In genomic region chr5:180352116-180352975, GRCh38 we compare ENCODE assay signal across 8 cellular contexts. TPM values are rescaled to one million over a fixed set of nuclear protein-coding genes. Genes with fewer than 3 reads are reported as not detected.
DNase-seq lines count a peak whose midpoint lies in the region; ATAC-seq and TF ChIP-seq lines count a peak whose summit lies in the region.

No MANE protein-coding gene starts in this region.

- DNase-seq in CD4-positive, alpha-beta T cell: peak in 1 of 10 experiments; percentile 2
- DNase-seq in effector memory CD8-positive, alpha-beta T cell: no peak
- DNase-seq in NCI-H2029 treated with DMSO at 0.1 percent for 48 hours (lab: John Stamatoyannopoulos, UW): no peak
- DNase-seq in cerebellar nuclear complex (lab: John Stamatoyannopoulos, UW): no peak
- DNase-seq in DMS79 (lab: John Stamatoyannopoulos, UW): no peak

- H3K27me3 Mint-ChIP-seq in CD4-positive, alpha-beta T cell: peaks cover 60% of the 10 kb centered on the region
- peaks cover 33% of the 10 kb centered on the region for H3K27me3 Mint-ChIP-seq in IgD-negative memory B cell
- H3K27me3 Mint-ChIP-seq in effector memory CD8-positive, alpha-beta T cell: peaks cover 34 to 49% of the 10 kb centered on the region in 2 donors

- H3K27me3 ChIP-seq in CD4-positive, alpha-beta T cell (ENCODE audit: control insufficient read depth, insufficient read depth, low read length): peaks cover 45% of the 10 kb centered on the region
- H3K27me3 ChIP-seq in muscle layer of colon (ENCODE audit: control insufficient read depth in 1 of 2, insufficient read depth in 2 of 2, low read length in 2 of 2): peaks cover 0 to 35% of the 10 kb centered on the region in 2 donors

- H3K27ac Mint-ChIP-seq in CD4-positive, alpha-beta T cell: no peak overlapping the region
- H3K27ac Mint-ChIP-seq in IgD-negative memory B cell: no peak overlapping the region
- H3K27ac Mint-ChIP-seq in effector memory CD8-positive, alpha-beta T cell: peak overlapping the region in 1 of 2 donors; percentile 32

- POLR2A ChIA-PET in CD4-positive, alpha-beta T cell (lab: Charles Lee): no interaction called here

- TF ChIP-seq CTCF in CD4-positive, alpha-beta T cell (IDR thresholded peaks at IDR 0.05): no peak

- no peaks in the 10 kb centered on the region for H3K9me3 ChIP-seq in CD4-positive, alpha-beta T cell (ENCODE audit: control insufficient read depth, low read length)
- no peaks in the 10 kb centered on the region for H3K9me3 ChIP-seq in muscle layer of colon (ENCODE audit: low read length)

- peak overlapping the region; percentile 70 to 71 for H3K4me3 ChIP-seq in muscle layer of colon (ENCODE audit: low read depth in 1 of 2, low read length in 2 of 2)

- H3K4me1 ChIP-seq in muscle layer of colon (ENCODE audit: insufficient read depth, low read length): no peaks in the 10 kb centered on the region

- no peak overlapping the region for H3K9ac ChIP-seq in muscle layer of colon (ENCODE audit: low read length)

- intact Hi-C loops in CD4-positive, alpha-beta T cell (cut with DNase I, micrococcal nuclease): loop anchor here in 1 of 2 experiments (2.0 kb wide), 1 partner anchor 60 kb away; the partner anchor contains the start of gene MAPK9

- ATAC-seq in CD4-positive, alpha-beta T cell (ENCODE audit: poor library complexity): no peak
- no peak for ATAC-seq in effector memory CD8-positive, alpha-beta T cell (replicated peaks)
- no peak for ATAC-seq in GM18873 (IDR thresholded peaks at IDR 0.05; ENCODE audit: low FRiP score, unreplicated experiment)

- peak overlapping the region; percentile 87 for H3K4me3 Mint-ChIP-seq in CD4-positive, alpha-beta T cell
- peak overlapping the region in 3 of 4 donors; percentile 52 to 86 (median 60) for H3K4me3 Mint-ChIP-seq in IgD-negative memory B cell
- peak overlapping the region; percentile 52 to 74 for H3K4me3 Mint-ChIP-seq in effector memory CD8-positive, alpha-beta T cell

- no peaks in the 10 kb centered on the region for H3K36me3 Mint-ChIP-seq in CD4-positive, alpha-beta T cell (ENCODE audit: low read depth)
- peaks cover 1% of the 10 kb centered on the region for H3K36me3 Mint-ChIP-seq in IgD-negative memory B cell
- peaks cover 19% of the 10 kb centered on the region for H3K36me3 Mint-ChIP-seq in effector memory CD8-positive, alpha-beta T cell (ENCODE audit: insufficient read depth)

- H3K36me3 ChIP-seq in muscle layer of colon (ENCODE audit: insufficient read depth, low read length): no peaks in the 10 kb centered on the region

- H3K4me1 Mint-ChIP-seq in CD4-positive, alpha-beta T cell (ENCODE audit: low read depth): peaks cover 7% of the 10 kb centered on the region
- peaks cover 0 to 5% (median 2%) of the 10 kb centered on the region in 3 donors for H3K4me1 Mint-ChIP-seq in IgD-negative memory B cell
- peaks cover 0 to 13% of the 10 kb centered on the region in 2 donors for H3K4me1 Mint-ChIP-seq in effector memory CD8-positive, alpha-beta T cell (ENCODE audit: low read depth in 2 of 2)

- CTCF ChIA-PET in CD4-positive, alpha-beta T cell (lab: Charles Lee): no interaction called here

- no peak overlapping the region for H3K27ac ChIP-seq in CD4-positive, alpha-beta T cell (ENCODE audit: low read depth, low read length)
- peak overlapping the region; percentile 52 for H3K27ac ChIP-seq in muscle layer of colon (ENCODE audit: low read depth, low read length)

- no peaks in the 10 kb centered on the region for H3K9me3 Mint-ChIP-seq in CD4-positive, alpha-beta T cell
- H3K9me3 Mint-ChIP-seq in IgD-negative memory B cell: no peaks in the 10 kb centered on the region
- no peaks in the 10 kb centered on the region for H3K9me3 Mint-ChIP-seq in effector memory CD8-positive, alpha-beta T cell

RNA-seq across cellular contexts. Expression of gene GFPT2, which starts 0.8 kb away (rescaled TPM):
- total RNA-seq in CD4-positive, alpha-beta T cell: 1 to 10 TPM; 1.1 to 1.5 TPM
- polyA plus RNA-seq in IgD-negative memory B cell: 0.19 TPM
